Comparison of ENCODE assay signal across 1 cellular context in the genomic region with DNA sequence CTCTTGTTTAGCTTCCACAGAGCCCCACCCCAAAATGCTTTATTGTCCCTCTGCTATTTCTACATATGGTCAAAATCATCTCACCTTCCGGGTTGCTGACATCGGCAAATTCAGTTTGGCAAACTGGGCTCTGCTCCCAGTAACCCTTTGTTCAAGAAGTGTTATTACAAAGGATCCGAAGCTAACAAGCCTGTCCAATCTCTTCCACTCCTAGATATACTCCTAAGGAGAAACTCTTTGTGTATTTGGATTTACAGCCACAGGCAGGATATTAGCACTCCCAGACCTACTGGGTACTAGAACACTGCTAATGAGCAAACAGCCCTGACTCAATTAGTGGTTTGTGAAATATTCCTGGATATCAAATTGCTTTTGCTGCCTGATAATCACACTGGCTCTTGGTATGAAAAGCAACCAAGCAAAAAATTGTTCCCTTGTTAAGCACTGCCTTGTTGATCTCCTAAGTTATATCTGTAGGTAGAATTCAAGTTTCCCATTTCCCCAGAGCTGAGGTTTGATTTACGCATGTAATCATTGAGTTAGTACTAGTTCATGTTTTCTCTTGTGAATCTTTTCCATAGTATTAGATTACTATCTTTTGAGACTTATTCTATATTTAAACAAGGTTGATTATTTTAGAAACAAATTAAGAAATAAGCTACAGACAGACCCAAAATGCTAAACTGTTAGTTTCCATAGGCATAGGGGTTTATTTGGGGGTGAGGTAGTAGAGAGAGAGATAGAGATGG.
TF ChIP-seq lines count a peak whose summit lies in the region.

No MANE protein-coding gene starts in this region.

TF ChIP-seq in HepG2, 621 proteins besides CTCF, POLR2A, EP300 and RAD21 (continued from another document):
- TF ChIP-seq, protein P1, sequence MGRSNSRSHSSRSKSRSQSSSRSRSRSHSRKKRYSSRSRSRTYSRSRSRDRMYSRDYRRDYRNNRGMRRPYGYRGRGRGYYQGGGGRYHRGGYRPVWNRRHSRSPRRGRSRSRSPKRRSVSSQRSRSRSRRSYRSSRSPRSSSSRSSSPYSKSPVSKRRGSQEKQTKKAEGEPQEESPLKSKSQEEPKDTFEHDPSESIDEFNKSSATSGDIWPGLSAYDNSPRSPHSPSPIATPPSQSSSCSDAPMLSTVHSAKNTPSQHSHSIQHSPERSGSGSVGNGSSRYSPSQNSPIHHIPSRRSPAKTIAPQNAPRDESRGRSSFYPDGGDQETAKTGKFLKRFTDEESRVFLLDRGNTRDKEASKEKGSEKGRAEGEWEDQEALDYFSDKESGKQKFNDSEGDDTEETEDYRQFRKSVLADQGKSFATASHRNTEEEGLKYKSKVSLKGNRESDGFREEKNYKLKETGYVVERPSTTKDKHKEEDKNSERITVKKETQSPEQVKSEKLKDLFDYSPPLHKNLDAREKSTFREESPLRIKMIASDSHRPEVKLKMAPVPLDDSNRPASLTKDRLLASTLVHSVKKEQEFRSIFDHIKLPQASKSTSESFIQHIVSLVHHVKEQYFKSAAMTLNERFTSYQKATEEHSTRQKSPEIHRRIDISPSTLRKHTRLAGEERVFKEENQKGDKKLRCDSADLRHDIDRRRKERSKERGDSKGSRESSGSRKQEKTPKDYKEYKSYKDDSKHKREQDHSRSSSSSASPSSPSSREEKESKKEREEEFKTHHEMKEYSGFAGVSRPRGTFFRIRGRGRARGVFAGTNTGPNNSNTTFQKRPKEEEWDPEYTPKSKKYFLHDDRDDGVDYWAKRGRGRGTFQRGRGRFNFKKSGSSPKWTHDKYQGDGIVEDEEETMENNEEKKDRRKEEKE (IDR thresholded peaks at IDR 0.05), result no peak
- TF ChIP-seq, protein P2, sequence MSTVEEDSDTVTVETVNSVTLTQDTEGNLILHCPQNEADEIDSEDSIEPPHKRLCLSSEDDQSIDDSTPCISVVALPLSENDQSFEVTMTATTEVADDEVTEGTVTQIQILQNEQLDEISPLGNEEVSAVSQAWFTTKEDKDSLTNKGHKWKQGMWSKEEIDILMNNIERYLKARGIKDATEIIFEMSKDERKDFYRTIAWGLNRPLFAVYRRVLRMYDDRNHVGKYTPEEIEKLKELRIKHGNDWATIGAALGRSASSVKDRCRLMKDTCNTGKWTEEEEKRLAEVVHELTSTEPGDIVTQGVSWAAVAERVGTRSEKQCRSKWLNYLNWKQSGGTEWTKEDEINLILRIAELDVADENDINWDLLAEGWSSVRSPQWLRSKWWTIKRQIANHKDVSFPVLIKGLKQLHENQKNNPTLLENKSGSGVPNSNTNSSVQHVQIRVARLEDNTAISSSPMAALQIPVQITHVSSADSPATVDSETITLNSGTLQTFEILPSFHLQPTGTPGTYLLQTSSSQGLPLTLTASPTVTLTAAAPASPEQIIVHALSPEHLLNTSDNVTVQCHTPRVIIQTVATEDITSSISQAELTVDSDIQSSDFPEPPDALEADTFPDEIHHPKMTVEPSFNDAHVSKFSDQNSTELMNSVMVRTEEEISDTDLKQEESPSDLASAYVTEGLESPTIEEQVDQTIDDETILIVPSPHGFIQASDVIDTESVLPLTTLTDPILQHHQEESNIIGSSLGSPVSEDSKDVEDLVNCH (CRISPR knock-in tag; IDR thresholded peaks at IDR 0.05), result no peak
- TF ChIP-seq ASH2L (IDR thresholded peaks at IDR 0.05; ENCODE audit: insufficient read length, low read depth, low read length), result peak; percentile 23
- TF ChIP-seq, protein P3, sequence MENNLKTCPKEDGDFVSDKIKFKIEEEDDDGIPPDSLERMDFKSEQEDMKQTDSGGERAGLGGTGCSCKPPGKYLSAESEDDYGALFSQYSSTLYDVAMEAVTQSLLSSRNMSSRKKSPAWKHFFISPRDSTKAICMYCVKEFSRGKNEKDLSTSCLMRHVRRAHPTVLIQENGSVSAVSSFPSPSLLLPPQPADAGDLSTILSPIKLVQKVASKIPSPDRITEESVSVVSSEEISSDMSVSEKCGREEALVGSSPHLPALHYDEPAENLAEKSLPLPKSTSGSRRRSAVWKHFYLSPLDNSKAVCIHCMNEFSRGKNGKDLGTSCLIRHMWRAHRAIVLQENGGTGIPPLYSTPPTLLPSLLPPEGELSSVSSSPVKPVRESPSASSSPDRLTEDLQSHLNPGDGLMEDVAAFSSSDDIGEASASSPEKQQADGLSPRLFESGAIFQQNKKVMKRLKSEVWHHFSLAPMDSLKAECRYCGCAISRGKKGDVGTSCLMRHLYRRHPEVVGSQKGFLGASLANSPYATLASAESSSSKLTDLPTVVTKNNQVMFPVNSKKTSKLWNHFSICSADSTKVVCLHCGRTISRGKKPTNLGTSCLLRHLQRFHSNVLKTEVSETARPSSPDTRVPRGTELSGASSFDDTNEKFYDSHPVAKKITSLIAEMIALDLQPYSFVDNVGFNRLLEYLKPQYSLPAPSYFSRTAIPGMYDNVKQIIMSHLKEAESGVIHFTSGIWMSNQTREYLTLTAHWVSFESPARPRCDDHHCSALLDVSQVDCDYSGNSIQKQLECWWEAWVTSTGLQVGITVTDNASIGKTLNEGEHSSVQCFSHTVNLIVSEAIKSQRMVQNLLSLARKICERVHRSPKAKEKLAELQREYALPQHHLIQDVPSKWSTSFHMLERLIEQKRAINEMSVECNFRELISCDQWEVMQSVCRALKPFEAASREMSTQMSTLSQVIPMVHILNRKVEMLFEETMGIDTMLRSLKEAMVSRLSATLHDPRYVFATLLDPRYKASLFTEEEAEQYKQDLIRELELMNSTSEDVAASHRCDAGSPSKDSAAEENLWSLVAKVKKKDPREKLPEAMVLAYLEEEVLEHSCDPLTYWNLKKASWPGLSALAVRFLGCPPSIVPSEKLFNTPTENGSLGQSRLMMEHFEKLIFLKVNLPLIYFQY (CRISPR knock-in tag; IDR thresholded peaks at IDR 0.05; ENCODE audit: borderline replicate concordance), result no peak
- no peak for TF ChIP-seq HES4 (CRISPR knock-in tag; IDR thresholded peaks at IDR 0.05; ENCODE audit: borderline replicate concordance)
- peak; percentile 98 to 99 for TF ChIP-seq MAFK (conservative IDR thresholded peaks at IDR 0.05 in 1 of 2, IDR thresholded peaks at IDR 0.05 in 1 of 2; ENCODE audit: low read length in 2 of 2)
- TF ChIP-seq JDP2 (CRISPR knock-in tag; IDR thresholded peaks at IDR 0.05; ENCODE audit: borderline replicate concordance), result no peak
- TF ChIP-seq, protein P4, sequence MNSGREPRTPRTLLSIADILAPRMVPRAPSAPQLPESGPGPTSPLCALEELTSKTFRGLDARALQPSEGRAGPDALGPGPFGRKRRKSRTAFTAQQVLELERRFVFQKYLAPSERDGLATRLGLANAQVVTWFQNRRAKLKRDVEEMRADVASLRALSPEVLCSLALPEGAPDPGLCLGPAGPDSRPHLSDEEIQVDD (CRISPR knock-in tag; IDR thresholded peaks at IDR 0.05; ENCODE audit: borderline replicate concordance), result no peak
- TF ChIP-seq KAT8 (CRISPR knock-in tag; IDR thresholded peaks at IDR 0.05), result no peak
- TF ChIP-seq ISL2 (CRISPR knock-in tag; IDR thresholded peaks at IDR 0.05), result no peak
- no peak for TF ChIP-seq MYC (CRISPR knock-in tag; IDR thresholded peaks at IDR 0.05; ENCODE audit: borderline replicate concordance)
- TF ChIP-seq ZNF713 (CRISPR knock-in tag; IDR thresholded peaks at IDR 0.05), result no peak
- TF ChIP-seq CREB1 (IDR thresholded peaks at IDR 0.05), result no peak
- 0 out of 2 replicates have a peak, but pooled peaks have one; percentile 21 for TF ChIP-seq CREB1 (CRISPR knock-in tag; IDR thresholded peaks at IDR 0.05)
- TF ChIP-seq, protein P5, sequence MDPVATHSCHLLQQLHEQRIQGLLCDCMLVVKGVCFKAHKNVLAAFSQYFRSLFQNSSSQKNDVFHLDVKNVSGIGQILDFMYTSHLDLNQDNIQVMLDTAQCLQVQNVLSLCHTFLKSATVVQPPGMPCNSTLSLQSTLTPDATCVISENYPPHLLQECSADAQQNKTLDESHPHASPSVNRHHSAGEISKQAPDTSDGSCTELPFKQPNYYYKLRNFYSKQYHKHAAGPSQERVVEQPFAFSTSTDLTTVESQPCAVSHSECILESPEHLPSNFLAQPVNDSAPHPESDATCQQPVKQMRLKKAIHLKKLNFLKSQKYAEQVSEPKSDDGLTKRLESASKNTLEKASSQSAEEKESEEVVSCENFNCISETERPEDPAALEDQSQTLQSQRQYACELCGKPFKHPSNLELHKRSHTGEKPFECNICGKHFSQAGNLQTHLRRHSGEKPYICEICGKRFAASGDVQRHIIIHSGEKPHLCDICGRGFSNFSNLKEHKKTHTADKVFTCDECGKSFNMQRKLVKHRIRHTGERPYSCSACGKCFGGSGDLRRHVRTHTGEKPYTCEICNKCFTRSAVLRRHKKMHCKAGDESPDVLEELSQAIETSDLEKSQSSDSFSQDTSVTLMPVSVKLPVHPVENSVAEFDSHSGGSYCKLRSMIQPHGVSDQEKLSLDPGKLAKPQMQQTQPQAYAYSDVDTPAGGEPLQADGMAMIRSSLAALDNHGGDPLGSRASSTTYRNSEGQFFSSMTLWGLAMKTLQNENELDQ (CRISPR knock-in tag; IDR thresholded peaks at IDR 0.05; ENCODE audit: borderline replicate concordance), result no peak
- no peak for TF ChIP-seq RBM22 (optimal IDR thresholded peaks at IDR 0.05; ENCODE audit: low read length)
- TF ChIP-seq MAFF (IDR thresholded peaks at IDR 0.05; ENCODE audit: low read depth, low read length), result peak; percentile 97
- peak; percentile 79 for TF ChIP-seq SRF (IDR thresholded peaks at IDR 0.05; ENCODE audit: low read depth, low read length)
- no peak for TF ChIP-seq ZNF431 (CRISPR knock-in tag; IDR thresholded peaks at IDR 0.05; ENCODE audit: borderline replicate concordance, low read depth)
- TF ChIP-seq ZC3H13 (CRISPR knock-in tag; IDR thresholded peaks at IDR 0.05), result peak; percentile 71; the same call in 1 of the 2 replicates
- TF ChIP-seq POLR2AphosphoS2 (IDR thresholded peaks at IDR 0.05; ENCODE audit: low read depth, low read length), result peak; percentile 99
- TF ChIP-seq ZNF878 (CRISPR knock-in tag; IDR thresholded peaks at IDR 0.05), result peak; percentile 40; the same call in 1 of the 2 replicates
- no peak for TF ChIP-seq ARID2 (CRISPR knock-in tag; IDR thresholded peaks at IDR 0.05; ENCODE audit: borderline replicate concordance)
- 0 out of 2 replicates have a peak, but pooled peaks have one; percentile 28 for TF ChIP-seq SAP130 (CRISPR knock-in tag; IDR thresholded peaks at IDR 0.05; ENCODE audit: low read depth)
- TF ChIP-seq ZNF652 (CRISPR knock-in tag; IDR thresholded peaks at IDR 0.05; ENCODE audit: borderline replicate concordance, low read depth), result peak; percentile 65
- TF ChIP-seq POLR2AphosphoS5 (IDR thresholded peaks at IDR 0.05; ENCODE audit: low read depth, low read length), result peak; percentile 21; the same call in 1 of the 2 replicates
- TF ChIP-seq ZNF354B (CRISPR knock-in tag; IDR thresholded peaks at IDR 0.05), result no peak
- no peak for TF ChIP-seq PRMT3 (CRISPR knock-in tag; IDR thresholded peaks at IDR 0.05; ENCODE audit: borderline replicate concordance, low read depth)
- TF ChIP-seq FOXK2 (IDR thresholded peaks at IDR 0.05), result no peak
- TF ChIP-seq ELF1 (CRISPR knock-in tag; IDR thresholded peaks at IDR 0.05), result peak; percentile 24; the same call in 1 of the 2 replicates
- no peak for TF ChIP-seq NFE2L2 (IDR thresholded peaks at IDR 0.05; ENCODE audit: low read length)
- TF ChIP-seq, protein P6, sequence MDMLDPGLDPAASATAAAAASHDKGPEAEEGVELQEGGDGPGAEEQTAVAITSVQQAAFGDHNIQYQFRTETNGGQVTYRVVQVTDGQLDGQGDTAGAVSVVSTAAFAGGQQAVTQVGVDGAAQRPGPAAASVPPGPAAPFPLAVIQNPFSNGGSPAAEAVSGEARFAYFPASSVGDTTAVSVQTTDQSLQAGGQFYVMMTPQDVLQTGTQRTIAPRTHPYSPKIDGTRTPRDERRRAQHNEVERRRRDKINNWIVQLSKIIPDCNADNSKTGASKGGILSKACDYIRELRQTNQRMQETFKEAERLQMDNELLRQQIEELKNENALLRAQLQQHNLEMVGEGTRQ (IDR thresholded peaks at IDR 0.05; ENCODE audit: low read depth, low read length), result no peak
- TF ChIP-seq, protein P6 (CRISPR knock-in tag; IDR thresholded peaks at IDR 0.05; ENCODE audit: borderline replicate concordance), result no peak
- TF ChIP-seq, protein P7, sequence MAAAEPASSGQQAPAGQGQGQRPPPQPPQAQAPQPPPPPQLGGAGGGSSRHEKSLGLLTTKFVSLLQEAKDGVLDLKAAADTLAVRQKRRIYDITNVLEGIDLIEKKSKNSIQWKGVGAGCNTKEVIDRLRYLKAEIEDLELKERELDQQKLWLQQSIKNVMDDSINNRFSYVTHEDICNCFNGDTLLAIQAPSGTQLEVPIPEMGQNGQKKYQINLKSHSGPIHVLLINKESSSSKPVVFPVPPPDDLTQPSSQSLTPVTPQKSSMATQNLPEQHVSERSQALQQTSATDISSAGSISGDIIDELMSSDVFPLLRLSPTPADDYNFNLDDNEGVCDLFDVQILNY (CRISPR knock-in tag; conservative IDR thresholded peaks at IDR 0.05), result no peak
- peak; percentile 58; the same call in 1 of the 2 replicates for TF ChIP-seq RFX5 (IDR thresholded peaks at IDR 0.05; ENCODE audit: low read depth, low read length)
- TF ChIP-seq CHD2 (IDR thresholded peaks at IDR 0.05; ENCODE audit: low read depth, low read length), result peak; percentile 72; the same call in 1 of the 2 replicates
- TF ChIP-seq POLR2G (IDR thresholded peaks at IDR 0.05; ENCODE audit: low read depth, low read length), result peak; percentile 66
- TF ChIP-seq, protein P8, sequence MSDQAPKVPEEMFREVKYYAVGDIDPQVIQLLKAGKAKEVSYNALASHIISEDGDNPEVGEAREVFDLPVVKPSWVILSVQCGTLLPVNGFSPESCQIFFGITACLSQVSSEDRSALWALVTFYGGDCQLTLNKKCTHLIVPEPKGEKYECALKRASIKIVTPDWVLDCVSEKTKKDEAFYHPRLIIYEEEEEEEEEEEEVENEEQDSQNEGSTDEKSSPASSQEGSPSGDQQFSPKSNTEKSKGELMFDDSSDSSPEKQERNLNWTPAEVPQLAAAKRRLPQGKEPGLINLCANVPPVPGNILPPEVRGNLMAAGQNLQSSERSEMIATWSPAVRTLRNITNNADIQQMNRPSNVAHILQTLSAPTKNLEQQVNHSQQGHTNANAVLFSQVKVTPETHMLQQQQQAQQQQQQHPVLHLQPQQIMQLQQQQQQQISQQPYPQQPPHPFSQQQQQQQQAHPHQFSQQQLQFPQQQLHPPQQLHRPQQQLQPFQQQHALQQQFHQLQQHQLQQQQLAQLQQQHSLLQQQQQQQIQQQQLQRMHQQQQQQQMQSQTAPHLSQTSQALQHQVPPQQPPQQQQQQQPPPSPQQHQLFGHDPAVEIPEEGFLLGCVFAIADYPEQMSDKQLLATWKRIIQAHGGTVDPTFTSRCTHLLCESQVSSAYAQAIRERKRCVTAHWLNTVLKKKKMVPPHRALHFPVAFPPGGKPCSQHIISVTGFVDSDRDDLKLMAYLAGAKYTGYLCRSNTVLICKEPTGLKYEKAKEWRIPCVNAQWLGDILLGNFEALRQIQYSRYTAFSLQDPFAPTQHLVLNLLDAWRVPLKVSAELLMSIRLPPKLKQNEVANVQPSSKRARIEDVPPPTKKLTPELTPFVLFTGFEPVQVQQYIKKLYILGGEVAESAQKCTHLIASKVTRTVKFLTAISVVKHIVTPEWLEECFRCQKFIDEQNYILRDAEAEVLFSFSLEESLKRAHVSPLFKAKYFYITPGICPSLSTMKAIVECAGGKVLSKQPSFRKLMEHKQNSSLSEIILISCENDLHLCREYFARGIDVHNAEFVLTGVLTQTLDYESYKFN (CRISPR knock-in tag; conservative IDR thresholded peaks at IDR 0.05), result no peak
- TF ChIP-seq MIER2 (CRISPR knock-in tag; IDR thresholded peaks at IDR 0.05), result no peak
- peak; percentile 56; the same call in 1 of the 2 replicates for TF ChIP-seq MBD4 (IDR thresholded peaks at IDR 0.05; ENCODE audit: borderline replicate concordance, low read length)
TF ChIP-seq in HepG2: peak in this region for 18.
